ENCODE assay signal across 11 cellular contexts in genomic region chr11:73326929-73327811, GRCh38. TPM values are rescaled to one million over a fixed set of nuclear protein-coding genes. Genes with fewer than 3 reads are reported as not detected.
A peak's percentile ranks its signal among the peaks of the same experiment; 100 is the strongest.
DNase-seq lines count a peak whose midpoint lies in the region; ATAC-seq, FAIRE-seq and TF ChIP-seq lines count a peak whose summit lies in the region.
"Had no signal": no experiment of that assay in that cellular context is flagged by ENCODE, and none has a peak within 500 bp of the region (broad histone marks: within the 10 kb centered on the region; RNA-seq: fewer than 3 reads in every experiment).

No MANE protein-coding gene starts in this region.

- H2BK12ac ChIP-seq in mesenchymal stem cell (ENCODE audit: low read length in 2 of 2): peak overlapping the region; percentile 1 to 92

- peaks cover 14% of the 10 kb centered on the region for H3K79me1 ChIP-seq in mesenchymal stem cell (replicated peaks; ENCODE audit: low read length, poor library complexity, severe bottlenecking)

- no peaks in the 10 kb centered on the region for H3K27me3 ChIP-seq in astrocyte (ENCODE audit: insufficient read depth, low read length)
- H3K27me3 ChIP-seq in mesenchymal stem cell (ENCODE audit: control insufficient read depth in 1 of 2, insufficient read depth in 1 of 2, low read length in 2 of 2): no peaks in the 10 kb centered on the region
- H3K27me3 ChIP-seq in upper lobe of right lung: no peaks in the 10 kb centered on the region

- H3K9me3 ChIP-seq in astrocyte (ENCODE audit: insufficient read depth, low read depth, low read length): no peaks in the 10 kb centered on the region
- H3K9me3 ChIP-seq in mesenchymal stem cell (ENCODE audit: control insufficient read depth, low read length): no peaks in the 10 kb centered on the region
- no peaks in the 10 kb centered on the region for H3K9me3 ChIP-seq in upper lobe of right lung

- H3K4me2 ChIP-seq in astrocyte (ENCODE audit: low read length) (peak overlapping the region; percentile 21), mesenchymal stem cell (ENCODE audit: low read length, poor library complexity, severe bottlenecking) (no peak overlapping the region)

- intact Hi-C loops in upper lobe of right lung (cut with DNase I): no loop called here

- H2BK5ac ChIP-seq in mesenchymal stem cell (ENCODE audit: low read depth, low read length, poor library complexity, severe bottlenecking): no peak overlapping the region

- peak overlapping the region; percentile 56 to 95 for H3K18ac ChIP-seq in mesenchymal stem cell (ENCODE audit: low read depth in 1 of 2, low read length in 2 of 2)

- H3K4me3 ChIP-seq in astrocyte (ENCODE audit: insufficient read depth, low read depth, low read length) (no peak overlapping the region), mesenchymal stem cell (ENCODE audit: insufficient read depth in 1 of 2, low read depth in 1 of 2, low read length in 2 of 2) (no peak overlapping the region), upper lobe of right lung (no peak overlapping the region)

- TF ChIP-seq CTCF in astrocyte (IDR thresholded peaks at IDR 0.05; ENCODE audit: insufficient read depth, low read depth, low read length) (no peak), upper lobe of right lung (IDR thresholded peaks at IDR 0.05) (no peak)

- H3K27ac ChIP-seq in astrocyte (ENCODE audit: low read depth, low read length) (peak overlapping the region; percentile 20), mesenchymal stem cell (ENCODE audit: low read length, poor library complexity, severe bottlenecking) (peak overlapping the region; percentile 17), upper lobe of right lung (peak overlapping the region; percentile 25)
- H3K27ac ChIP-seq: C4-2B had no signal

- H4K91ac ChIP-seq in mesenchymal stem cell (ENCODE audit: low read length): peak overlapping the region; percentile 59

- H4K8ac ChIP-seq in mesenchymal stem cell (ENCODE audit: low read length): no peak overlapping the region

- ATAC-seq in activated naive CD8-positive, alpha-beta T cell treated with anti-CD3 and anti-CD28 coated beads, Interleukin-2, amount 50 U/mL, for 24 hours: peak; percentile 65
- peak; percentile 4 for ATAC-seq in upper lobe of right lung

- H3K4me1 Mint-ChIP-seq in activated naive CD8-positive, alpha-beta T cell treated with anti-CD3 and anti-CD28 coated beads, Interleukin-2, amount 50 U/mL, for 24 hours: peaks cover 2% of the 10 kb centered on the region
- peaks cover 2% of the 10 kb centered on the region for H3K4me1 Mint-ChIP-seq in activated naive CD8-positive, alpha-beta T cell treated with anti-CD3 and anti-CD28 coated beads for 36 hours
- peaks cover 70% of the 10 kb centered on the region for H3K4me1 Mint-ChIP-seq in astrocyte (ENCODE audit: low read depth, unreplicated experiment)

- peak overlapping the region; percentile 20 for H2BK15ac ChIP-seq in mesenchymal stem cell (ENCODE audit: low read depth, poor library complexity, severe bottlenecking)

- H2AFZ ChIP-seq in astrocyte (ENCODE audit: low read depth, low read length): no peak overlapping the region
- no peak overlapping the region for H2AFZ ChIP-seq in mesenchymal stem cell (ENCODE audit: low read depth, low read length)

- H3K27me3 Mint-ChIP-seq in activated naive CD8-positive, alpha-beta T cell treated with anti-CD3 and anti-CD28 coated beads, Interleukin-2, amount 50 U/mL, for 24 hours: no peaks in the 10 kb centered on the region
- no peaks in the 10 kb centered on the region for H3K27me3 Mint-ChIP-seq in activated naive CD8-positive, alpha-beta T cell treated with anti-CD3 and anti-CD28 coated beads for 36 hours
- H3K27me3 Mint-ChIP-seq in astrocyte (ENCODE audit: low read depth, unreplicated experiment): no peaks in the 10 kb centered on the region

- H4K20me1 ChIP-seq in astrocyte (ENCODE audit: insufficient read depth, low read length): peaks cover 55% of the 10 kb centered on the region

- DNase-seq in activated naive CD8-positive, alpha-beta T cell treated with anti-CD3 and anti-CD28 coated beads, Interleukin-2, amount 50 U/mL, for 24 hours: no peak
- DNase-seq in activated naive CD8-positive, alpha-beta T cell treated with anti-CD3 and anti-CD28 coated beads for 36 hours: no peak
- DNase-seq in astrocyte (ENCODE audit: low read depth) (peak; percentile 76), mesenchymal stem cell (peak; percentile 85), upper lobe of right lung (no peak), epidermal melanocyte (ENCODE audit: insufficient read length, low spot score) (no peak), LoVo (ENCODE audit: low spot score) (no peak)
- no peak for DNase-seq in stimulated activated naive CD4-positive, alpha-beta T cell (lab: John Stamatoyannopoulos, UW)
- DNase-seq: activated CD4-positive, alpha-beta T cell treated with anti-CD3 and anti-CD28 coated beads for 48 hours; NCI-H526 treated with DMSO at 0.1 percent for 48 hours had no signal

- peaks cover 88% of the 10 kb centered on the region for H3K79me2 ChIP-seq in astrocyte (ENCODE audit: insufficient read depth, low read length)

- H3K14ac ChIP-seq in mesenchymal stem cell (ENCODE audit: low read length in 2 of 2): peak overlapping the region in 1 of 2 experiments; percentile 88

- no peak overlapping the region for H3K27ac Mint-ChIP-seq in activated naive CD8-positive, alpha-beta T cell treated with anti-CD3 and anti-CD28 coated beads, Interleukin-2, amount 50 U/mL, for 24 hours
- H3K27ac Mint-ChIP-seq in activated naive CD8-positive, alpha-beta T cell treated with anti-CD3 and anti-CD28 coated beads for 36 hours: no peak overlapping the region
- H3K27ac Mint-ChIP-seq in astrocyte (ENCODE audit: unreplicated experiment): no peak overlapping the region

- H3K23ac ChIP-seq in mesenchymal stem cell (ENCODE audit: low read length in 2 of 2): no peak overlapping the region

- H3K4me1 ChIP-seq in astrocyte (ENCODE audit: insufficient read depth, low read length) (peaks cover 74% of the 10 kb centered on the region), mesenchymal stem cell (ENCODE audit: control insufficient read depth, insufficient read depth, low read depth, low read length) (peaks cover 77% of the 10 kb centered on the region), upper lobe of right lung (peaks cover 78% of the 10 kb centered on the region)

- H3K36me3 Mint-ChIP-seq in activated naive CD8-positive, alpha-beta T cell treated with anti-CD3 and anti-CD28 coated beads, Interleukin-2, amount 50 U/mL, for 24 hours (ENCODE audit: low read depth): no peaks in the 10 kb centered on the region
- no peaks in the 10 kb centered on the region for H3K36me3 Mint-ChIP-seq in activated naive CD8-positive, alpha-beta T cell treated with anti-CD3 and anti-CD28 coated beads for 36 hours
- H3K36me3 Mint-ChIP-seq in astrocyte (ENCODE audit: low read depth, unreplicated experiment): peaks cover 2% of the 10 kb centered on the region

- H3K36me3 ChIP-seq in astrocyte (ENCODE audit: insufficient read depth, low read length): no peaks in the 10 kb centered on the region
- H3K36me3 ChIP-seq in mesenchymal stem cell (ENCODE audit: control insufficient read depth in 1 of 2, insufficient read depth in 2 of 2, low read depth in 1 of 2, low read length in 2 of 2): peaks cover 9 to 28% of the 10 kb centered on the region in 2 experiments
- no peaks in the 10 kb centered on the region for H3K36me3 ChIP-seq in upper lobe of right lung

- H3K4me3 Mint-ChIP-seq in activated naive CD8-positive, alpha-beta T cell treated with anti-CD3 and anti-CD28 coated beads, Interleukin-2, amount 50 U/mL, for 24 hours: no peak overlapping the region
- H3K4me3 Mint-ChIP-seq in activated naive CD8-positive, alpha-beta T cell treated with anti-CD3 and anti-CD28 coated beads for 36 hours: no peak overlapping the region
- H3K4me3 Mint-ChIP-seq in astrocyte (ENCODE audit: unreplicated experiment): peak overlapping the region; percentile 14

- H2BK120ac ChIP-seq in mesenchymal stem cell (ENCODE audit: low read depth, low read length): no peak overlapping the region

- H3K9ac ChIP-seq in astrocyte (ENCODE audit: low read length) (no peak overlapping the region), mesenchymal stem cell (ENCODE audit: low read length) (no peak overlapping the region)

- H3K4ac ChIP-seq in mesenchymal stem cell (ENCODE audit: low read depth in 1 of 2, low read length in 2 of 2): peak overlapping the region in 1 of 2 experiments; percentile 81

- H3K9me3 Mint-ChIP-seq in activated naive CD8-positive, alpha-beta T cell treated with anti-CD3 and anti-CD28 coated beads, Interleukin-2, amount 50 U/mL, for 24 hours: no peaks in the 10 kb centered on the region
- H3K9me3 Mint-ChIP-seq in activated naive CD8-positive, alpha-beta T cell treated with anti-CD3 and anti-CD28 coated beads for 36 hours: no peaks in the 10 kb centered on the region
- peaks cover 2% of the 10 kb centered on the region for H3K9me3 Mint-ChIP-seq in astrocyte (ENCODE audit: unreplicated experiment)

- 56% methylated on average over 10 of the region's 10 CpGs for WGBS in mesenchymal stem cell

- no peak overlapping the region for H2AK5ac ChIP-seq in mesenchymal stem cell (ENCODE audit: low read length, severe bottlenecking)

- no peak for FAIRE-seq in astrocyte (lab: Jason Lieb, UNC)

RNA-seq across cellular contexts. Expression of gene ARHGEF17, which starts 19.1 kb away (rescaled TPM):
- total RNA-seq in activated naive CD8-positive, alpha-beta T cell treated with anti-CD3 and anti-CD28 coated beads for 36 hours: under 1 TPM in 1 of 2 experiments, not detected in 1; 0.08 TPM
- total RNA-seq in astrocyte (59.7 and 66.4 TPM in 2 replicates), upper lobe of right lung (74.5 TPM)
- 69.6 TPM for polyA plus RNA-seq in mesenchymal stem cell (2013, experiment 1 of 2)
- polyA plus RNA-seq in mesenchymal stem cell (2013, experiment 2 of 2): 65.7 TPM

RNA-seq across cellular contexts. Expression of gene RELT, which starts 49.0 kb away (rescaled TPM):
- 10 to 100 TPM; 23.2 to 24.2 TPM for total RNA-seq in activated naive CD8-positive, alpha-beta T cell treated with anti-CD3 and anti-CD28 coated beads for 36 hours
- total RNA-seq in astrocyte (3.6 and 5.2 TPM in 2 replicates), upper lobe of right lung (11.7 TPM)
- polyA plus RNA-seq in mesenchymal stem cell (2013, experiment 1 of 2): 2.6 TPM
- 3.0 TPM for polyA plus RNA-seq in mesenchymal stem cell (2013, experiment 2 of 2)

RNA-seq across cellular contexts. Expression of gene P2RY6, which starts 55.0 kb away (rescaled TPM):
- not detected for total RNA-seq in activated naive CD8-positive, alpha-beta T cell treated with anti-CD3 and anti-CD28 coated beads for 36 hours
- 0.14 and 0.75 TPM in 2 replicates for total RNA-seq in astrocyte
- polyA plus RNA-seq in mesenchymal stem cell (2013, experiment 1 of 2): 0.35 TPM
- 0.21 TPM for polyA plus RNA-seq in mesenchymal stem cell (2013, experiment 2 of 2)
- 3.2 TPM for total RNA-seq in upper lobe of right lung

Comparison
In these comparisons a context has a peak if more than half of its experiments do, and no peak if none do; other contexts are left out.
1. DNase-seq: peak in astrocyte (single experiment) and mesenchymal stem cell (single experiment); none in activated naive CD8-positive, alpha-beta T cell treated with anti-CD3 and anti-CD28 coated beads, Interleukin-2, amount 50 U/mL, for 24 hours (single experiment), activated naive CD8-positive, alpha-beta T cell treated with anti-CD3 and anti-CD28 coated beads for 36 hours (single experiment), upper lobe of right lung (single experiment), epidermal melanocyte (single experiment), stimulated activated naive CD4-positive, alpha-beta T cell (0 of 6) and LoVo (single experiment).
2. RNA of gene ARHGEF17, which starts 19.1 kb away (total RNA-seq): 74.5 TPM in upper lobe of right lung (single experiment) and 59.7 to 66.4 TPM in astrocyte; 0.08 TPM in activated naive CD8-positive, alpha-beta T cell treated with anti-CD3 and anti-CD28 coated beads for 36 hours; every median in the first group is over 10 times any median in the second.
3. Peak in every context shown above with its lines, with median percentiles within 50 percentile points of each other: H3K27ac ChIP-seq.